15 cellular contexts compared by ENCODE assay signal in the genomic region with DNA sequence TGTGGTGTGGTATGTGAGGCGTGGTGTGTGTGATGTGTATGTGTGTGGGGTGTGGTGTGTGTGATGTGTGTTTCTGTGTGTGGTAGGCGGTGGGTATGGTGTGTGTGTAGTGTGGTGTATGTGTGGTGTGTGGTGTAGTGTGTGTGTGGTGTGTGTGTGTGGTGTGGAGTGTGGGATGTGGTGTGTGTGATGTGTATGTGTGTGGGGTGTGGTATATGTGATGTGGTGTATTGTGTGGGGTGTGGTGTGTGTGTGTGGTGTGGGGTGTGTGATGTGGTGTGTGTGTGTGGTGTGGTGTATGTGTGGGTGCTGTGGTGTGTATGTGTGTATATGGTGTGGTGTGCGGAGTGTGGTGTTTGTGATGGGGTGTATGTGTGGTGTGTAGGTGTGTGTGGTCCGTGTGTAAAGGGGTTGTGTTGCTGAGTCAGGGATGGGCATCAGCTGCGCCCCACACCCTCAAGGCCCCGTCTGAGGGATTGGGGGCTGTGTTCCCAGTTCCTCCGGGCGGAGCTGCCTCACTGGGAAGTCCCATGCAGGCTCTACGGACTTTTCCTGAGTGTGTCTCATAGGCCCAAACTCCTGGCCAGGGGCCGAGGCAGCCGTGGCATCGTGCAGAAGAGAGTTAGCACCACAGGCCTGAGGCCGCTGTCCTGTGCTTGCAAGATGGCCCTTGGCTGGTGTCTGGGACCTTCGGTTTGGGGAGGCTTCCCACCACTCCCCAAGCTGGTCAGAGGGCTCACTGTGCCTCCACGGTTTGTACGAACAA.
"Had no signal": no experiment of that assay in that cellular context is flagged by ENCODE, and none has a peak within 500 bp of the region (broad histone marks: within the 10 kb centered on the region; RNA-seq: fewer than 3 reads in every experiment).

No MANE protein-coding gene starts in this region.

- H3K27ac Mint-ChIP-seq: activated naive CD4-positive, alpha-beta T cell treated with anti-CD3 and anti-CD28 coated beads, Interleukin-2, amount 50 U/mL, for 24 hours; naive B cell; stimulated activated memory B cell treated with anti-CD40 and anti-IgM and Interleukin-4, amounts not matched to agents 10 μg/mL and 1 μg/mL and 100 μg/mL, for 72 hours had no signal

- H3K27me3 ChIP-seq: adrenal gland, tibial nerve had no signal

- H3K36me3 Mint-ChIP-seq: activated naive CD4-positive, alpha-beta T cell treated with anti-CD3 and anti-CD28 coated beads, Interleukin-2, amount 50 U/mL, for 24 hours; naive B cell; stimulated activated memory B cell treated with anti-CD40 and anti-IgM and Interleukin-4, amounts not matched to agents 10 μg/mL and 1 μg/mL and 100 μg/mL, for 72 hours had no signal

- H3K4me1 Mint-ChIP-seq: naive B cell had no signal

- H3K36me3 ChIP-seq: adrenal gland, gastroesophageal sphincter, heart right ventricle, tibial nerve had no signal

- H3K4me3 ChIP-seq: adrenal gland, dorsolateral prefrontal cortex, gastroesophageal sphincter, heart right ventricle, lung, tibial nerve had no signal

- H3K9me3 ChIP-seq: adrenal gland, gastroesophageal sphincter, heart right ventricle, tibial nerve had no signal

- DNase-seq: activated effector memory CD4-positive, alpha-beta T cell treated with anti-CD3 and anti-CD28 coated beads, Interleukin-2, amount 50 U/mL, for 16 hours; activated T-cell treated with anti-CD3 and anti-CD28 coated beads, Interleukin-2, amount 50 U/mL, for 4 hours; adrenal gland; dorsolateral prefrontal cortex; heart right ventricle; left colon; naive B cell; retina had no signal

- H3K27me3 Mint-ChIP-seq: activated naive CD4-positive, alpha-beta T cell treated with anti-CD3 and anti-CD28 coated beads, Interleukin-2, amount 50 U/mL, for 24 hours had no signal

- FAIRE-seq: islet of Langerhans had no signal

- H3K4me3 Mint-ChIP-seq: activated naive CD4-positive, alpha-beta T cell treated with anti-CD3 and anti-CD28 coated beads, Interleukin-2, amount 50 U/mL, for 24 hours; activated T-cell treated with anti-CD3 and anti-CD28 coated beads, Interleukin-2, amount 50 U/mL, for 4 hours; naive B cell; stimulated activated memory B cell treated with anti-CD40 and anti-IgM and Interleukin-4, amounts not matched to agents 10 μg/mL and 1 μg/mL and 100 μg/mL, for 72 hours had no signal

- ATAC-seq: activated CD4-positive, CD25-positive, alpha-beta regulatory T cell treated with anti-CD3 and anti-CD28 coated beads, Interleukin-2, amount 50 U/mL, for 24 hours; activated T-cell treated with anti-CD3 and anti-CD28 coated beads, Interleukin-2, amount 50 U/mL, for 4 hours; gastroesophageal sphincter; left colon; stimulated activated memory B cell treated with anti-CD40 and anti-IgM and Interleukin-4, amounts not matched to agents 10 μg/mL and 1 μg/mL and 100 μg/mL, for 72 hours had no signal

- H3K9me3 Mint-ChIP-seq: activated naive CD4-positive, alpha-beta T cell treated with anti-CD3 and anti-CD28 coated beads, Interleukin-2, amount 50 U/mL, for 24 hours; activated T-cell treated with anti-CD3 and anti-CD28 coated beads, Interleukin-2, amount 50 U/mL, for 4 hours; naive B cell; stimulated activated memory B cell treated with anti-CD40 and anti-IgM and Interleukin-4, amounts not matched to agents 10 μg/mL and 1 μg/mL and 100 μg/mL, for 72 hours had no signal

- H3K27ac ChIP-seq: adrenal gland, dorsolateral prefrontal cortex, gastroesophageal sphincter, heart right ventricle, tibial nerve had no signal

- H3K4me1 ChIP-seq: adrenal gland, gastroesophageal sphincter, heart right ventricle, tibial nerve had no signal
